In the genomic region with DNA sequence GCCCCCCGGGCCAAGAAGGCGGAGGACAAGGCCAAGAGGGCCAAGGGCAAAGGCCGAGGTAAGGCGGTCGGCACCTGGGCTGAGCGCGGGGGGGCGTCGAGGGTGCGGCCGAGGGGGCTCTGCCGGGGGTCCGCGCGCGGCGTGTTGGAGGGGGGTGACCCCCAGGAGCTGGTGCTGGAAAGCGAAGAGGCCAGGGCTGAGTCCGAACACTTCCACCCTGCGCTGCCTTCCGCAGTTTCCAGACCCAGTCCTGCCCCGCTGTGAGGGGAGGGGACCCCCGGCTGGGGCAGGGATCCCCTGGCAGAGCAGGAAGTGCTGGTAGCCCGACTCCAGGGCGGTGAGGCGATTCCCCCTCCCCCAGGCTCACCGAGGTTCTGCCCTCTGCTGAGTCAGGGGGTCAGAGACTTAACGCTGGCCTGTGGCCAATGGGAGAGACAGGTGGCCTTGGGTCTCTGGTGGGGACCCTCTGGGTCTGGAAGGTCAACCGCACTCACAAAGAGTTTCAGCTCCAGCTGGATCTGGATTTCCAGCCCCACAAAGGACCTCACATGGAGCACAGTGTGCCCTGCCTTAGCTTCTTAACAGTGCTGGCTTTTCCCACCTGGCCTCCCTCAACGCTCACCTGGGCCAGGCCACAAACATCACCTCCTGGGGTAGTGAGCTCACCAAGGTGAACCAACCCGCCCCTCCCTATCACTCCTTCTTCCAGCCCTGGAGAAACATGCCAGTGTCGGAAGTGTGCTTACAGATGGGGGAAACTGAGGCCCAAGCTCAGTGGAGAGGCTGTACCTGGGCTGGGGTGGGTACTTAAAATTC, we compare ENCODE assay signal across 8 cellular contexts. TPM values are rescaled to one million over a fixed set of nuclear protein-coding genes. Genes with fewer than 3 reads are reported as not detected.
A peak's percentile ranks its signal among the peaks of the same experiment; 100 is the strongest.
DNase-seq lines count a peak whose midpoint lies in the region; ATAC-seq and TF ChIP-seq lines count a peak whose summit lies in the region.

No MANE protein-coding gene starts in this region.

- peak overlapping the region; percentile 88 for H3K4me3 Mint-ChIP-seq in type B pancreatic cell

- intact Hi-C loops in Right ventricle myocardium superior (cut with DNase I) (no loop called here), Right ventricle myocardium inferior (cut with DNase I) (no loop called here), mammary epithelial cell (cut with micrococcal nuclease) (loop anchor here (1.0 to 2.0 kb wide), 2 partner anchors 26 to 31 kb away; no protein-coding TSS in a partner anchor), right lobe of liver (cut with DNase I) (no loop called here)

- no peaks in the 10 kb centered on the region for H3K27me3 Mint-ChIP-seq in type B pancreatic cell

- H3K9ac ChIP-seq in mammary epithelial cell (ENCODE audit: insufficient read depth, low read length) = peak overlapping the region; percentile 77

- H3K27me3 ChIP-seq in mammary epithelial cell (ENCODE audit: insufficient read depth, low read length) = no peaks in the 10 kb centered on the region
- no peaks in the 10 kb centered on the region for H3K27me3 ChIP-seq in right lobe of liver

- H3K9me3 Mint-ChIP-seq in type B pancreatic cell = no peaks in the 10 kb centered on the region

- CTCF ChIA-PET in mammary epithelial cell (lab: Charles Lee; ENCODE audit: low non-redundant PET) = no interaction called here

- no peaks in the 10 kb centered on the region for H4K20me1 ChIP-seq in mammary epithelial cell (ENCODE audit: insufficient read depth, low read length)

- dilution Hi-C loops in mammary epithelial cell (cut with HindIII; ENCODE audit: low sequenced_read_pairs) = no loop called here

- no peak for DNase-seq in Right ventricle myocardium superior
- DNase-seq in Right ventricle myocardium inferior (ENCODE audit: missing footprints) = no peak
- DNase-seq in mammary epithelial cell = peak; percentile 58
- DNase-seq in right lobe of liver = peak in 2 of 3 donors; percentile 43 to 51
- no peak for DNase-seq in type B pancreatic cell (ENCODE audit: extremely low spot score, unreplicated experiment)
- DNase-seq in hippocampal formation (lab: John Stamatoyannopoulos, UW) = no peak
- no peak for DNase-seq in NCI-H82 (lab: John Stamatoyannopoulos, UW)
- DNase-seq in D341Med (ENCODE audit: low spot score) = no peak

- H3K4me3 ChIP-seq in mammary epithelial cell (replicated peaks in 1 of 3; ENCODE audit: insufficient read depth in 1 of 3, low read depth in 2 of 3, low read length in 3 of 3) (peak overlapping the region; percentile 88 to 92 (median 91)), right lobe of liver (peak overlapping the region; percentile 57 to 73 (median 69))

- 0% methylated on average over 18 of the region's 32 CpGs for WGBS in mammary epithelial cell (ENCODE audit: low coverage, missing lambda C conversion rate)
- WGBS in right lobe of liver (ENCODE audit: insufficient coverage, low coverage, low lambda C conversion rate, missing lambda C conversion rate) = 67% methylated on average over 1 of the region's 32 CpGs

- peak overlapping the region; percentile 62 for H3K27ac ChIP-seq in mammary epithelial cell (ENCODE audit: insufficient read depth, low read depth, low read length)
- H3K27ac ChIP-seq in right lobe of liver = peak overlapping the region; percentile 47 to 83 (median 73)

- peaks cover 58% of the 10 kb centered on the region for H3K79me2 ChIP-seq in mammary epithelial cell (ENCODE audit: insufficient read depth, low read length)

- no peaks in the 10 kb centered on the region for H3K9me3 ChIP-seq in mammary epithelial cell (replicated peaks; ENCODE audit: insufficient read depth, low read length)
- H3K9me3 ChIP-seq in right lobe of liver = no peaks in the 10 kb centered on the region

- TF ChIP-seq CTCF in mammary epithelial cell (conservative IDR thresholded peaks at IDR 0.05 in 1 of 2, IDR thresholded peaks at IDR 0.05 in 1 of 2; ENCODE audit: extremely low read depth in 1 of 2, insufficient read depth in 1 of 2, low read depth in 1 of 2, low read length in 2 of 2) = no peak
- TF ChIP-seq CTCF in right lobe of liver (IDR thresholded peaks at IDR 0.05) = no peak
- TF ChIP-seq CTCF in type B pancreatic cell (conservative IDR thresholded peaks at IDR 0.05) = no peak

- H2AFZ ChIP-seq in mammary epithelial cell (ENCODE audit: low read depth, low read length) = peak overlapping the region; percentile 93

- H3K4me1 Mint-ChIP-seq in type B pancreatic cell (ENCODE audit: unreplicated experiment) = peaks cover 29% of the 10 kb centered on the region

- H3K4me2 ChIP-seq in mammary epithelial cell (ENCODE audit: insufficient read depth, low read depth, low read length) = peak overlapping the region; percentile 99

- TF ChIP-seq POLR2A in right lobe of liver (IDR thresholded peaks at IDR 0.05) = no peak

- H3K4me1 ChIP-seq in mammary epithelial cell (ENCODE audit: insufficient read depth, low read length) (peaks cover 22% of the 10 kb centered on the region), right lobe of liver (peaks cover 0 to 22% (median 7%) of the 10 kb centered on the region in 4 donors)

- peak; percentile 17 for ATAC-seq in Right ventricle myocardium superior (ENCODE audit: poor library complexity)
- ATAC-seq in Right ventricle myocardium inferior = no peak
- ATAC-seq in right lobe of liver = peak; percentile 12 to 39 (median 26)

- BruUV-seq in mammary epithelial cell (replicated peaks; lab: Mats Ljungman, UMichigan) = no TSS peak

- H3K36me3 ChIP-seq in mammary epithelial cell (ENCODE audit: insufficient read depth, low read length) (no peaks in the 10 kb centered on the region), right lobe of liver (no peaks in the 10 kb centered on the region)

- in situ Hi-C loops in mammary epithelial cell (cut with MboI; ENCODE audit: low sequenced_read_pairs in 2 of 2) = no loop called here

- H3K36me3 Mint-ChIP-seq in type B pancreatic cell = peaks cover 4% of the 10 kb centered on the region

- H3K27ac Mint-ChIP-seq in type B pancreatic cell = peak overlapping the region; percentile 82

RNA-seq across cellular contexts. Expression of a gene that starts 39.8 kb away (rescaled TPM):
- total RNA-seq in Right ventricle myocardium superior (22.1 TPM), Right ventricle myocardium inferior (24.7 TPM), mammary epithelial cell (10 to 100 TPM in 1 of 2 donors, 1 to 10 TPM in 1; 9.2 to 60.0 TPM), right lobe of liver (1 to 10 TPM in 1 of 6 experiments, under 1 TPM in 5; 0.29 to 2.1 (median 0.44) TPM), type B pancreatic cell (ENCODE audit: low replicate concordance) (1.2 and 1.3 TPM in 2 replicates)
- 7.6 TPM for polyA plus RNA-seq in mammary epithelial cell
- 7.9 TPM for polyA minus RNA-seq in mammary epithelial cell

Comparison
In these comparisons a context has a peak if more than half of its experiments do, and no peak if none do; other contexts are left out.
1. DNase-seq: peak in mammary epithelial cell (single experiment) and right lobe of liver (2 of 3); none in Right ventricle myocardium superior (single experiment), Right ventricle myocardium inferior (single experiment), type B pancreatic cell (single experiment), hippocampal formation (0 of 2), NCI-H82 (single experiment) and D341Med (single experiment).